Comparison of ENCODE assay signal across 8 cellular contexts in genomic region chr16:89656435-89657121, GRCh38. TPM values are rescaled to one million over a fixed set of nuclear protein-coding genes. Genes with fewer than 3 reads are reported as not detected.
DNase-seq lines count a peak whose midpoint lies in the region; ATAC-seq and TF ChIP-seq lines count a peak whose summit lies in the region.

No MANE protein-coding gene starts in this region.

- H2BK5ac ChIP-seq in trophoblast cell (ENCODE audit: low read depth, low read length, poor library complexity): no peak overlapping the region

- DNase-seq in Caco-2 (no peak), SK-N-MC (ENCODE audit: low read depth, low spot score) (no peak), fibroblast of mammary gland (ENCODE audit: low read depth) (no peak), trophoblast cell (peak in 1 of 2 donors; percentile 12)
- no peak for DNase-seq in activated effector memory CD4-positive, alpha-beta T cell treated with anti-CD3 and anti-CD28 coated beads, Interleukin-2, amount 50 U/mL, for 16 hours

- CTCF ChIA-PET in Caco-2 (lab: Charles Lee): interaction anchor here (0.6 kb wide), 1 partner anchor 975 kb away, joined by 4 read pairs; no protein-coding TSS in a partner anchor

- no peaks in the 10 kb centered on the region for H3K27me3 Mint-ChIP-seq in Caco-2 (ENCODE audit: insufficient read depth, unreplicated experiment)

- H3K14ac ChIP-seq in trophoblast cell (ENCODE audit: low read length): no peak overlapping the region

- peaks cover 8% of the 10 kb centered on the region for H3K4me1 Mint-ChIP-seq in Caco-2 (ENCODE audit: low read depth, unreplicated experiment)

- H3K4me3 Mint-ChIP-seq in Caco-2 (ENCODE audit: unreplicated experiment): peak overlapping the region; percentile 95

- no peak overlapping the region for H2AFZ ChIP-seq in trophoblast cell (ENCODE audit: insufficient read depth, low read length, poor library complexity)

- H3K9me3 ChIP-seq in Caco-2 (no peaks in the 10 kb centered on the region), SK-N-MC (ENCODE audit: low read depth, low read length) (no peaks in the 10 kb centered on the region), trophoblast cell (ENCODE audit: insufficient read depth, low read depth, low read length) (peaks cover 2% of the 10 kb centered on the region)

- peaks cover 8% of the 10 kb centered on the region for H3K9me3 Mint-ChIP-seq in Caco-2 (ENCODE audit: unreplicated experiment)

- TSS peak; percentile 50 for BruUV-seq in Caco-2 (replicated peaks; lab: Mats Ljungman, UMichigan)

- H4K91ac ChIP-seq in trophoblast cell (ENCODE audit: low read depth, low read length): peak overlapping the region; percentile 96

- POLR2A ChIA-PET in Caco-2 (lab: Charles Lee): interaction anchor here (0.6 to 1.5 kb wide), 7 partner anchors 30 to 839 kb away, joined by 3 to 8 read pairs (median 4); partner anchors contain the start of genes CDK10 and TCF25

- H4K12ac ChIP-seq in trophoblast cell (ENCODE audit: low read depth, low read length): no peak overlapping the region

- H3K4me1 ChIP-seq in Caco-2 (no peaks in the 10 kb centered on the region), trophoblast cell (ENCODE audit: control insufficient read depth in 1 of 2, insufficient read depth in 2 of 2, low read length in 2 of 2) (peaks cover 12 to 13% of the 10 kb centered on the region in 2 experiments)

- WGBS in trophoblast cell (ENCODE audit: extremely low coverage, insufficient coverage, insufficient read length): no CpG with 5 or more reads among the region's 32 CpGs

- H2BK120ac ChIP-seq in trophoblast cell (ENCODE audit: insufficient read depth, low read length, poor library complexity): no peak overlapping the region

- peak overlapping the region; percentile 96 for H3K4ac ChIP-seq in trophoblast cell (ENCODE audit: low read depth, low read length)

- peaks cover 17% of the 10 kb centered on the region for H3K79me2 ChIP-seq in trophoblast cell (ENCODE audit: control insufficient read depth, insufficient read depth, low read length, poor library complexity)

- peaks cover 6% of the 10 kb centered on the region for H3K79me1 ChIP-seq in trophoblast cell (ENCODE audit: low read length)

- H3K27ac Mint-ChIP-seq in Caco-2 (ENCODE audit: unreplicated experiment): peak overlapping the region; percentile 94

- ATAC-seq in HG03097 (IDR thresholded peaks at IDR 0.05; ENCODE audit: low FRiP score, unreplicated experiment): no peak
- no peak for ATAC-seq in HG03025 (IDR thresholded peaks at IDR 0.05; ENCODE audit: low FRiP score, unreplicated experiment)
- ATAC-seq in HG03565 (IDR thresholded peaks at IDR 0.05; ENCODE audit: unreplicated experiment): no peak

- no peak overlapping the region for H3K18ac ChIP-seq in trophoblast cell (ENCODE audit: low read length)

- H3K36me3 ChIP-seq in Caco-2 (ENCODE audit: control insufficient read depth, insufficient read depth, low read length) (peaks cover 8% of the 10 kb centered on the region), SK-N-MC (ENCODE audit: insufficient read depth, low read length) (peaks cover 7% of the 10 kb centered on the region; the same call in 1 of the 2 replicates), trophoblast cell (ENCODE audit: control insufficient read depth in 1 of 2, insufficient read depth in 2 of 2, low read length in 2 of 2) (peaks cover 22 to 28% of the 10 kb centered on the region in 2 experiments)

- H2BK12ac ChIP-seq in trophoblast cell (ENCODE audit: low read length): no peak overlapping the region

- H3K4me3 ChIP-seq in Caco-2 (ENCODE audit: low read depth, low read length) (peak overlapping the region; percentile 99), SK-N-MC (peak overlapping the region; percentile 83), fibroblast of mammary gland (ENCODE audit: control insufficient read depth, low read depth, low read length) (peak overlapping the region; percentile 96), trophoblast cell (ENCODE audit: low read depth, low read length) (peak overlapping the region; percentile 97)

- peaks cover 61% of the 10 kb centered on the region for H3K36me3 Mint-ChIP-seq in Caco-2 (ENCODE audit: insufficient read depth, unreplicated experiment)

- TF ChIP-seq CTCF in Caco-2 (IDR thresholded peaks at IDR 0.05; ENCODE audit: insufficient read depth in 1 of 2, low read depth in 1 of 2, low read length in 1 of 2, severe bottlenecking in 1 of 2, unreplicated experiment in 1 of 2) (no peak), fibroblast of mammary gland (conservative IDR thresholded peaks at IDR 0.05; ENCODE audit: control insufficient read depth, insufficient read depth, low read depth, low read length) (no peak)

- no peaks in the 10 kb centered on the region for H3K27me3 ChIP-seq in Caco-2 (replicated peaks; ENCODE audit: control insufficient read depth, insufficient read depth, low read length)
- H3K27me3 ChIP-seq in trophoblast cell (ENCODE audit: insufficient read depth, low read length): no peaks in the 10 kb centered on the region

- H3K27ac ChIP-seq in SK-N-MC: no peak overlapping the region
- H3K27ac ChIP-seq in trophoblast cell (ENCODE audit: low read depth, low read length): no peak overlapping the region

- no peak overlapping the region for H3K23ac ChIP-seq in trophoblast cell (ENCODE audit: low read length)

- H2AK5ac ChIP-seq in trophoblast cell (ENCODE audit: low read length): no peak overlapping the region

- intact Hi-C loops in Caco-2 (cut with micrococcal nuclease; ENCODE audit: unreplicated experiment): loop anchor here (5.0 kb wide), 1 partner anchor 46 kb away; the partner anchor contains the start of gene SPATA2L

- no peak overlapping the region for H4K8ac ChIP-seq in trophoblast cell (ENCODE audit: low read depth, low read length)

- peak overlapping the region; percentile 70 for H3K4me2 ChIP-seq in trophoblast cell (ENCODE audit: low read length)

- H3K9ac ChIP-seq in SK-N-MC (ENCODE audit: insufficient read length): peak overlapping the region; percentile 82
- H3K9ac ChIP-seq in trophoblast cell (ENCODE audit: low read length): no peak overlapping the region

RNA-seq across cellular contexts. Expression of gene CHMP1A, which starts 0.9 kb away (rescaled TPM):
- total RNA-seq in Caco-2 (2022): 150 and 159 TPM in 2 replicates
- polyA plus RNA-seq in trophoblast cell (2013): 48.1 and 51.0 TPM in 2 replicates

RNA-seq across cellular contexts. Expression of gene SPATA33, which starts 1.1 kb away (rescaled TPM):
- total RNA-seq in Caco-2 (2022): 19.7 and 29.1 TPM in 2 replicates
- 11.1 and 11.9 TPM in 2 replicates for polyA plus RNA-seq in trophoblast cell (2013)

RNA-seq across cellular contexts. Expression of gene CDK10, which starts 29.9 kb away (rescaled TPM):
- 135 and 140 TPM in 2 replicates for total RNA-seq in Caco-2 (2022)
- polyA plus RNA-seq in trophoblast cell (2013): 30.9 and 32.0 TPM in 2 replicates

RNA-seq across cellular contexts. Expression of gene DPEP1, which starts 43.1 kb away (rescaled TPM):
- total RNA-seq in Caco-2 (2022): 7.8 and 8.1 TPM in 2 replicates
- polyA plus RNA-seq in trophoblast cell (2013): 0.04 TPM in 1 of 2 replicates, not detected in the other

RNA-seq across cellular contexts. Expression of gene SPATA2L, which starts 44.9 kb away (rescaled TPM):
- total RNA-seq in Caco-2 (2022): 16.4 and 18.5 TPM in 2 replicates
- polyA plus RNA-seq in trophoblast cell (2013): 7.8 and 8.1 TPM in 2 replicates
